Comparison of ENCODE assay signal across 34 cellular contexts in the genomic region with DNA sequence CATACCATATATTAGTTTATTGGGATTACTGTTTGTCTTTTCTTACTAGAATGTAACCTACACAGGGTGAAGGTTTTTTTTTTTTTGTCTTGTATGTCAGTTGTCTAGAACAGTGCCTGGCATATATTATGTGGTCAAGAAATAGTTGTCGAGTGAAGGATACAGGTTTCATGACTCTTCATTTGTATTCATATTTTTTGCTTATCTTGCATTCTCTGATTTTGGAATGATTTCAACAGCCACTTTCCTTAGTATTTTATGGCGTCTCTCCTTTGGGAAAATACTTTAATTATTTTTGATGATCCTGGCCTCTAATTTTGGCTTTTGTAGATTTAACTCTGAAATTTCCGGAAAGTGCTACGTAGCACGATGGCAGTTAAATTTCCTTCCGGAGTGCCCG.
"Had no signal": no experiment of that assay in that cellular context is flagged by ENCODE, and none has a peak within 500 bp of the region (broad histone marks: within the 10 kb centered on the region; RNA-seq: fewer than 3 reads in every experiment).

No MANE protein-coding gene starts in this region.

- H3K27ac ChIP-seq: ascending aorta, cardiac muscle cell, PC-9, RWPE1, WERI-Rb-1 had no signal

- H3K36me3 ChIP-seq: ascending aorta, cardiac muscle cell, WERI-Rb-1 had no signal

- H3K4me3 ChIP-seq: ascending aorta, cardiac muscle cell, PC-9 had no signal

- H3K4me3 Mint-ChIP-seq: activated CD4-positive, alpha-beta memory T cell treated with anti-CD3 and anti-CD28 coated beads, Interleukin-2, amount 10 ng/mL, durations not matched to agents 7 days and 5 days; activated naive CD8-positive, alpha-beta T cell treated with anti-CD3 and anti-CD28 coated beads, Interleukin-2, amount 10 ng/mL, durations not matched to agents 7 days and 5 days; central memory CD8-positive, alpha-beta T cell had no signal

- H3K27ac Mint-ChIP-seq: activated CD4-positive, alpha-beta memory T cell treated with anti-CD3 and anti-CD28 coated beads, Interleukin-2, amount 10 ng/mL, durations not matched to agents 7 days and 5 days; activated naive CD8-positive, alpha-beta T cell treated with anti-CD3 and anti-CD28 coated beads, Interleukin-2, amount 10 ng/mL, durations not matched to agents 7 days and 5 days; activated T-helper 2 cell treated with anti-CD3 and anti-CD28 coated beads, Interferon-gamma antibody, Interleukin-2, Interleukin-4, amounts not matched to agents 10 μg/mL and 5 μg/mL and 100 μg/mL, durations not matched to agents 14 hours and 24 hours and 36 hours had no signal

- H3K27me3 Mint-ChIP-seq: activated CD4-positive, alpha-beta memory T cell treated with anti-CD3 and anti-CD28 coated beads, Interleukin-2, amount 10 ng/mL, durations not matched to agents 7 days and 5 days; activated naive CD4-positive, alpha-beta T cell treated with anti-CD3 and anti-CD28 coated beads, Interleukin-2, amount 50 U/mL, for 24 hours; activated naive CD8-positive, alpha-beta T cell treated with anti-CD3 and anti-CD28 coated beads, Interleukin-2, amount 10 ng/mL, durations not matched to agents 7 days and 5 days; central memory CD8-positive, alpha-beta T cell had no signal

- DNase-seq: activated CD4-positive, alpha-beta memory T cell treated with anti-CD3 and anti-CD28 coated beads, Interleukin-2, amount 10 ng/mL, durations not matched to agents 7 days and 5 days; activated CD4-positive, alpha-beta T cell treated with anti-CD3 and anti-CD28 coated beads for 1 hour; activated CD4-positive, alpha-beta T cell treated with anti-CD3 and anti-CD28 coated beads for 48 hours; activated CD4-positive, CD25-positive, alpha-beta regulatory T cell; activated gamma-delta T cell; activated naive CD4-positive, alpha-beta T cell treated with Interleukin-2 at 50 U/mL for 16 hours; activated naive CD8-positive, alpha-beta T cell treated with anti-CD3 and anti-CD28 coated beads, Interleukin-2, amount 10 ng/mL, durations not matched to agents 7 days and 5 days; amygdala; Kasumi-1; KG1; MM.1S; MV-4-11; NCI-H1092; NCI-H1436 treated with DMSO at 0.1 percent for 48 hours; NCI-H1694 treated with DMSO at 0.1 percent for 48 hours; NCI-H2029; NCI-H345; NCI-H510A; NCI-H526; NCI-H748 treated with DMSO at 0.1 percent for 48 hours; NK-92 treated with Interleukin-12 subunit alpha and Interleukin-12 subunit beta, amount 100 ng/mL, for 24 hours; PC-9; SW 1271; T-helper 1 cell; T-helper 2 cell; T-helper 9 cell; WERI-Rb-1 had no signal

- H2AFZ ChIP-seq: PC-9 had no signal

- ATAC-seq: Right ventricle myocardium inferior had no signal

- H3K9me3 Mint-ChIP-seq: activated CD4-positive, alpha-beta memory T cell treated with anti-CD3 and anti-CD28 coated beads, Interleukin-2, amount 10 ng/mL, durations not matched to agents 7 days and 5 days; activated naive CD4-positive, alpha-beta T cell treated with anti-CD3 and anti-CD28 coated beads, Interleukin-2, amount 50 U/mL, for 24 hours; central memory CD8-positive, alpha-beta T cell had no signal

- H3K4me2 ChIP-seq: PC-9 had no signal

- H3K9me3 ChIP-seq: ascending aorta had no signal
